In genomic region chr19:42349378-42350107, GRCh38 we compare ENCODE assay signal across 22 cellular contexts. TPM values are rescaled to one million over a fixed set of nuclear protein-coding genes. Genes with fewer than 3 reads are reported as not detected.
"Had no signal": no experiment of that assay in that cellular context is flagged by ENCODE, and none has a peak within 500 bp of the region (broad histone marks: within the 10 kb centered on the region; RNA-seq: fewer than 3 reads in every experiment).

No MANE protein-coding gene starts in this region.

- H3K36me3 ChIP-seq: brain microvascular endothelial cell had no signal

- H3K27me3 ChIP-seq: ascending aorta, brain microvascular endothelial cell, foreskin keratinocyte, neutrophil, pancreas, right atrium auricular region, tibial artery had no signal

- H3K27ac ChIP-seq: ascending aorta, brain microvascular endothelial cell, foreskin keratinocyte, neutrophil, pancreas, psoas muscle, right atrium auricular region, tibial artery had no signal

- DNase-seq: activated gamma-delta T cell treated with Interleukin-2 at 50 U/mL for 16 hours; activated T-cell treated with anti-CD3 and anti-CD28 coated beads, Interleukin-2, amount 50 U/mL, for 1 hour; brain microvascular endothelial cell; caudate nucleus; dermis blood vessel endothelial cell; effector CD8-positive, alpha-beta T cell; foreskin keratinocyte; kidney; naive thymus-derived CD4-positive, alpha-beta T cell; psoas muscle; stimulated activated CD4-positive, alpha-beta T cell treated with anti-CD3 and anti-CD28 coated beads, Interleukin-1b, Interleukin-23, amount 100 ng/mL, for 48 hours; substantia nigra; T-helper 9 cell; tibial artery had no signal

- H3K9me3 ChIP-seq: ascending aorta, neutrophil, pancreas, psoas muscle, right atrium auricular region, tibial artery had no signal

- H3K4me1 ChIP-seq: ascending aorta, foreskin keratinocyte, pancreas, right atrium auricular region, tibial artery had no signal

- ATAC-seq: foreskin keratinocyte; left lobe of liver; naive thymus-derived CD4-positive, alpha-beta T cell; pancreas; psoas muscle had no signal

- H3K4me3 ChIP-seq: ascending aorta, lung, pancreas, psoas muscle, right atrium auricular region, tibial artery had no signal

- FAIRE-seq: kidney, pancreas had no signal

RNA-seq across cellular contexts. Expression of gene TMEM145, which starts 36.4 kb away (rescaled TPM):
- total RNA-seq: ascending aorta; dermis blood vessel endothelial cell; foreskin keratinocyte; kidney; left lobe of liver; naive thymus-derived CD4-positive, alpha-beta T cell had no signal
- polyA plus RNA-seq: naive thymus-derived CD4-positive, alpha-beta T cell had no signal

RNA-seq across cellular contexts. Expression of gene CNFN, which starts 40.6 kb away (rescaled TPM):
- total RNA-seq: ascending aorta; dermis blood vessel endothelial cell; left lobe of liver; psoas muscle; skeletal muscle tissue; T-helper 1 cell treated with Interleukin-12 subunit alpha and Interleukin-12 subunit beta and Interleukin-4 antibody, amounts not matched to agents 30 ng/mL and 1 ng/mL, for 36 hours had no signal

RNA-seq across cellular contexts. Expression of gene PRR19, which starts 47.6 kb away (rescaled TPM):
- total RNA-seq: ascending aorta, skeletal muscle tissue had no signal
